In the genomic region with DNA sequence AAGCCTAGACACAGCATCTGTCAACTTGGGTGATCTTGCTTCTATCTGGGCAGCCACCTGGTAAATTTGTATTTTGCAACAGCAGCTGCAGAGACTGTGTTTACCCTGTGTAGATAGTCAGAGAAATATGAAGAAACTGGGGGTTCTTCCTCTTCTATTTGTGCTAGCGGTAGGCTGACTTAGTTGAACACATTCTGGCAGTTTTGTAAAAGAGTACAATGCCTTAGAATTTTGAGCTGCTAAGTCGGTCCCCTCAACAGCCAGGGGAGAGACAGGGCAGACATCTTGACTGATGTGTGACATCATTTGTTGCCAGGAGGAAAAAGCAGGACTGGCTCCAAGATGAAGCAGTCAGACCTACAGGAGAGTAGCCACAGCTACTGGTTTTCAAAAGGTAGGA, we compare ENCODE assay signal across 9 cellular contexts. TPM values are rescaled to one million over a fixed set of nuclear protein-coding genes. Genes with fewer than 3 reads are reported as not detected.
DNase-seq lines count a peak whose midpoint lies in the region; ATAC-seq lines count a peak whose summit lies in the region.
"Had no signal": no experiment of that assay in that cellular context is flagged by ENCODE, and none has a peak within 500 bp of the region (broad histone marks: within the 10 kb centered on the region; RNA-seq: fewer than 3 reads in every experiment).

No MANE protein-coding gene starts in this region.

- H3K4me1 Mint-ChIP-seq in activated CD4-positive, alpha-beta T cell treated with anti-CD3 and anti-CD28 coated beads for 36 hours: no peaks in the 10 kb centered on the region
- H3K4me1 Mint-ChIP-seq in T-helper 2 cell treated with Interferon-gamma antibody and Interleukin-4, amounts not matched to agents 5 μg/mL and 100 μg/mL, for 36 hours (ENCODE audit: low read depth): no peaks in the 10 kb centered on the region

- peaks cover 9% of the 10 kb centered on the region for H3K27me3 Mint-ChIP-seq in activated CD4-positive, alpha-beta T cell treated with anti-CD3 and anti-CD28 coated beads for 36 hours
- peaks cover 6% of the 10 kb centered on the region for H3K27me3 Mint-ChIP-seq in T-helper 2 cell treated with Interferon-gamma antibody and Interleukin-4, amounts not matched to agents 5 μg/mL and 100 μg/mL, for 36 hours (ENCODE audit: low read depth)

- H3K4me3 Mint-ChIP-seq in activated CD4-positive, alpha-beta T cell treated with anti-CD3 and anti-CD28 coated beads for 36 hours: no peak overlapping the region
- H3K4me3 Mint-ChIP-seq in T-helper 2 cell treated with Interferon-gamma antibody and Interleukin-4, amounts not matched to agents 5 μg/mL and 100 μg/mL, for 36 hours: no peak overlapping the region

- intact Hi-C loops in activated CD4-positive, alpha-beta T cell treated with anti-CD3 and anti-CD28 coated beads for 36 hours (cut with DNase I, micrococcal nuclease): no loop called here

- POLR2A ChIA-PET in activated CD4-positive, alpha-beta T cell treated with anti-CD3 and anti-CD28 coated beads for 36 hours (lab: Charles Lee): interaction anchor here (0.6 kb wide), 1 partner anchor 22 kb away, joined by 4 read pairs; no protein-coding TSS in a partner anchor

- DNase-seq in DMS 273 (lab: John Stamatoyannopoulos, UW; ENCODE audit: unreplicated experiment) (peak; percentile 93), OCI-M1 (lab: John Stamatoyannopoulos, UW) (peak; percentile 43), globus pallidus (ENCODE audit: low spot score) (peak; percentile 16)
- no peak for DNase-seq in activated CD4-positive, alpha-beta T cell treated with anti-CD3 and anti-CD28 coated beads for 36 hours
- no peak for DNase-seq in T-helper 2 cell treated with Interferon-gamma antibody and Interleukin-4, amounts not matched to agents 5 μg/mL and 100 μg/mL, for 36 hours (ENCODE audit: low spot score)

- ATAC-seq in HG03095 (IDR thresholded peaks at IDR 0.05; ENCODE audit: unreplicated experiment) (peak; percentile 56), GM21447 (IDR thresholded peaks at IDR 0.05; ENCODE audit: unreplicated experiment) (no peak), GM21528 (IDR thresholded peaks at IDR 0.05; ENCODE audit: low FRiP score, unreplicated experiment) (no peak)
- ATAC-seq in activated CD4-positive, alpha-beta T cell treated with anti-CD3 and anti-CD28 coated beads for 36 hours: no peak
- ATAC-seq: mucosa of descending colon had no signal

- H3K27ac Mint-ChIP-seq in activated CD4-positive, alpha-beta T cell treated with anti-CD3 and anti-CD28 coated beads for 36 hours: no peak overlapping the region
- no peak overlapping the region for H3K27ac Mint-ChIP-seq in T-helper 2 cell treated with Interferon-gamma antibody and Interleukin-4, amounts not matched to agents 5 μg/mL and 100 μg/mL, for 36 hours

- no peaks in the 10 kb centered on the region for H3K9me3 Mint-ChIP-seq in activated CD4-positive, alpha-beta T cell treated with anti-CD3 and anti-CD28 coated beads for 36 hours (ENCODE audit: low read depth)
- no peaks in the 10 kb centered on the region for H3K9me3 Mint-ChIP-seq in T-helper 2 cell treated with Interferon-gamma antibody and Interleukin-4, amounts not matched to agents 5 μg/mL and 100 μg/mL, for 36 hours

- no peaks in the 10 kb centered on the region for H3K36me3 Mint-ChIP-seq in activated CD4-positive, alpha-beta T cell treated with anti-CD3 and anti-CD28 coated beads for 36 hours (ENCODE audit: low read depth)
- no peaks in the 10 kb centered on the region for H3K36me3 Mint-ChIP-seq in T-helper 2 cell treated with Interferon-gamma antibody and Interleukin-4, amounts not matched to agents 5 μg/mL and 100 μg/mL, for 36 hours (ENCODE audit: low read depth)

- CTCF ChIA-PET in activated CD4-positive, alpha-beta T cell treated with anti-CD3 and anti-CD28 coated beads for 36 hours (lab: Charles Lee): interaction anchor here (0.8 kb wide), 1 partner anchor 494 kb away, joined by 3 read pairs; no protein-coding TSS in a partner anchor

RNA-seq across cellular contexts. Expression of a gene that starts 53.7 kb away (rescaled TPM):
- not detected for total RNA-seq in activated CD4-positive, alpha-beta T cell treated with anti-CD3 and anti-CD28 coated beads for 36 hours

Comparison
In these comparisons a context has a peak if more than half of its experiments do, and no peak if none do; other contexts are left out.
1. DNase-seq: peak in DMS 273 (single experiment), OCI-M1 (single experiment) and globus pallidus (single experiment); none in activated CD4-positive, alpha-beta T cell treated with anti-CD3 and anti-CD28 coated beads for 36 hours (single experiment) and T-helper 2 cell treated with Interferon-gamma antibody and Interleukin-4, amounts not matched to agents 5 μg/mL and 100 μg/mL, for 36 hours (single experiment).